In the genomic region with DNA sequence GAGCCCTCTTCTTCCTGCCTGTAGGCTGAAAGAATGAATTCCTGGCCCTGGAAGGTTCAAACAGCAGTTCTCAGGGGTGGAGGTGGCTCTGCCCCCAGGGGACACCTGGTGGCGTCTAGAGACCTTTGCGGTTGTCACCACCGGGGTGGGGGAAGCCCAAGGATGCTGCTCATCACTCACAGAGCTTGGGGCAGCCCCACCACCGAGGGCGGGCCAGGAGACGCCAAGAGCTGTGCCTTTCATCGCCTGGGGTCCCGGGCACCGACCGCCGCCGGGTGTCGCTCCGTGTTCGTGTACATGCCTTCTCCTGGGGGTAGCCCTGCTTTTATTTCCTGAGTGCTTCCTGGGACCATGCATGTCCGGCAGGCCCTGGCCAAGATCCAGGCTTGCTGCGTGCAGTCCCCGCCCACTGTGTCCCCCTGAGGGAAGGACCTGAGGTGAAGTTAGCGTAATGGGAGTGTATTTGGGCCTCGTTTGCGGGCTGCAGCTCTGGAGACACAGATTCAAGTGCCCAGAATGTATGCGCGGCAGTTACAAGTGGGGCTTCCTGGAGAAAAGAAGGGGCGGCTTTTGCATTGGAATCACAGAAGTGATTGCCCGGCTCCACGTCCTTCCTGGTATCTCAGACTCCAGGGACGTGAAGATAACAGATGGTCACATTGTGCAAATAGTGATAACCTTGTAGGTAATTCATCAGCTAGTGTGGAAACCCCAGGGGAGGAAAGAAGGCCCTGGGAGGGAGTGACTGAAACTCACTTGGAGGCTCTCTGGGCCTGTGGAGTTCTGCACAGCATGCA, we compare ENCODE assay signal across 1 cellular context.
TF ChIP-seq lines count a peak whose summit lies in the region.

No MANE protein-coding gene starts in this region.

TF ChIP-seq in HepG2, 621 proteins besides CTCF, POLR2A, EP300 and RAD21 (continued from another document and continues in another):
- TF ChIP-seq ZNF337 (CRISPR knock-in tag; IDR thresholded peaks at IDR 0.05; ENCODE audit: borderline replicate concordance, low read depth) (no peak), RFX1 (IDR thresholded peaks at IDR 0.05) (no peak), EHMT2 (IDR thresholded peaks at IDR 0.05; ENCODE audit: borderline replicate concordance, low read depth, low read length) (no peak), RCOR2 (CRISPR knock-in tag; IDR thresholded peaks at IDR 0.05) (no peak), ZFX (CRISPR knock-in tag; IDR thresholded peaks at IDR 0.05; ENCODE audit: low read depth) (peak; percentile 79), ZNF550 (CRISPR knock-in tag; IDR thresholded peaks at IDR 0.05; ENCODE audit: borderline replicate concordance) (no peak), HDAC2 (CRISPR knock-in tag; IDR thresholded peaks at IDR 0.05) (peak; percentile 71; the same call in 1 of the 2 replicates), SNAPC2 (CRISPR knock-in tag; IDR thresholded peaks at IDR 0.05) (no peak), BHLHE40 (IDR thresholded peaks at IDR 0.05; ENCODE audit: low read length) (no peak), HOXD1 (CRISPR knock-in tag; IDR thresholded peaks at IDR 0.05) (peak; percentile 19; the same call in 1 of the 2 replicates), ZNF816 (CRISPR knock-in tag; IDR thresholded peaks at IDR 0.05; ENCODE audit: borderline replicate concordance) (no peak), SIX4 (CRISPR knock-in tag; IDR thresholded peaks at IDR 0.05) (no peak), ZNF124 (CRISPR knock-in tag; IDR thresholded peaks at IDR 0.05) (no peak), MTA1 (CRISPR knock-in tag; IDR thresholded peaks at IDR 0.05; ENCODE audit: borderline replicate concordance) (peak; percentile 72), ZSCAN25 (CRISPR knock-in tag; IDR thresholded peaks at IDR 0.05) (no peak), KDM5B (CRISPR knock-in tag; IDR thresholded peaks at IDR 0.05; ENCODE audit: borderline replicate concordance) (peak; percentile 26; the same call in 1 of the 2 replicates), TMF1 (CRISPR knock-in tag; IDR thresholded peaks at IDR 0.05; ENCODE audit: low read depth) (no peak), SNAI1 (CRISPR knock-in tag; IDR thresholded peaks at IDR 0.05; ENCODE audit: borderline replicate concordance) (no peak)
- TF ChIP-seq, protein P1, sequence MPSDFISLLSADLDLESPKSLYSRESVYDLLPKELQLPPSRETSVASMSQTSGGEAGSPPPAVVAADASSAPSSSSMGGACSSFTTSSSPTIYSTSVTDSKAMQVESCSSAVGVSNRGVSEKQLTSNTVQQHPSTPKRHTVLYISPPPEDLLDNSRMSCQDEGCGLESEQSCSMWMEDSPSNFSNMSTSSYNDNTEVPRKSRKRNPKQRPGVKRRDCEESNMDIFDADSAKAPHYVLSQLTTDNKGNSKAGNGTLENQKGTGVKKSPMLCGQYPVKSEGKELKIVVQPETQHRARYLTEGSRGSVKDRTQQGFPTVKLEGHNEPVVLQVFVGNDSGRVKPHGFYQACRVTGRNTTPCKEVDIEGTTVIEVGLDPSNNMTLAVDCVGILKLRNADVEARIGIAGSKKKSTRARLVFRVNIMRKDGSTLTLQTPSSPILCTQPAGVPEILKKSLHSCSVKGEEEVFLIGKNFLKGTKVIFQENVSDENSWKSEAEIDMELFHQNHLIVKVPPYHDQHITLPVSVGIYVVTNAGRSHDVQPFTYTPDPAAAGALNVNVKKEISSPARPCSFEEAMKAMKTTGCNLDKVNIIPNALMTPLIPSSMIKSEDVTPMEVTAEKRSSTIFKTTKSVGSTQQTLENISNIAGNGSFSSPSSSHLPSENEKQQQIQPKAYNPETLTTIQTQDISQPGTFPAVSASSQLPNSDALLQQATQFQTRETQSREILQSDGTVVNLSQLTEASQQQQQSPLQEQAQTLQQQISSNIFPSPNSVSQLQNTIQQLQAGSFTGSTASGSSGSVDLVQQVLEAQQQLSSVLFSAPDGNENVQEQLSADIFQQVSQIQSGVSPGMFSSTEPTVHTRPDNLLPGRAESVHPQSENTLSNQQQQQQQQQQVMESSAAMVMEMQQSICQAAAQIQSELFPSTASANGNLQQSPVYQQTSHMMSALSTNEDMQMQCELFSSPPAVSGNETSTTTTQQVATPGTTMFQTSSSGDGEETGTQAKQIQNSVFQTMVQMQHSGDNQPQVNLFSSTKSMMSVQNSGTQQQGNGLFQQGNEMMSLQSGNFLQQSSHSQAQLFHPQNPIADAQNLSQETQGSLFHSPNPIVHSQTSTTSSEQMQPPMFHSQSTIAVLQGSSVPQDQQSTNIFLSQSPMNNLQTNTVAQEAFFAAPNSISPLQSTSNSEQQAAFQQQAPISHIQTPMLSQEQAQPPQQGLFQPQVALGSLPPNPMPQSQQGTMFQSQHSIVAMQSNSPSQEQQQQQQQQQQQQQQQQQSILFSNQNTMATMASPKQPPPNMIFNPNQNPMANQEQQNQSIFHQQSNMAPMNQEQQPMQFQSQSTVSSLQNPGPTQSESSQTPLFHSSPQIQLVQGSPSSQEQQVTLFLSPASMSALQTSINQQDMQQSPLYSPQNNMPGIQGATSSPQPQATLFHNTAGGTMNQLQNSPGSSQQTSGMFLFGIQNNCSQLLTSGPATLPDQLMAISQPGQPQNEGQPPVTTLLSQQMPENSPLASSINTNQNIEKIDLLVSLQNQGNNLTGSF (CRISPR knock-in tag; IDR thresholded peaks at IDR 0.05) = no peak
- TF ChIP-seq, protein P2, sequence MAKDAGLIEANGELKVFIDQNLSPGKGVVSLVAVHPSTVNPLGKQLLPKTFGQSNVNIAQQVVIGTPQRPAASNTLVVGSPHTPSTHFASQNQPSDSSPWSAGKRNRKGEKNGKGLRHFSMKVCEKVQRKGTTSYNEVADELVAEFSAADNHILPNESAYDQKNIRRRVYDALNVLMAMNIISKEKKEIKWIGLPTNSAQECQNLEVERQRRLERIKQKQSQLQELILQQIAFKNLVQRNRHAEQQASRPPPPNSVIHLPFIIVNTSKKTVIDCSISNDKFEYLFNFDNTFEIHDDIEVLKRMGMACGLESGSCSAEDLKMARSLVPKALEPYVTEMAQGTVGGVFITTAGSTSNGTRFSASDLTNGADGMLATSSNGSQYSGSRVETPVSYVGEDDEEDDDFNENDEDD (CRISPR knock-in tag; IDR thresholded peaks at IDR 0.05; ENCODE audit: borderline replicate concordance) = no peak; the same call in 1 of the 2 replicates
- TF ChIP-seq, protein P3, sequence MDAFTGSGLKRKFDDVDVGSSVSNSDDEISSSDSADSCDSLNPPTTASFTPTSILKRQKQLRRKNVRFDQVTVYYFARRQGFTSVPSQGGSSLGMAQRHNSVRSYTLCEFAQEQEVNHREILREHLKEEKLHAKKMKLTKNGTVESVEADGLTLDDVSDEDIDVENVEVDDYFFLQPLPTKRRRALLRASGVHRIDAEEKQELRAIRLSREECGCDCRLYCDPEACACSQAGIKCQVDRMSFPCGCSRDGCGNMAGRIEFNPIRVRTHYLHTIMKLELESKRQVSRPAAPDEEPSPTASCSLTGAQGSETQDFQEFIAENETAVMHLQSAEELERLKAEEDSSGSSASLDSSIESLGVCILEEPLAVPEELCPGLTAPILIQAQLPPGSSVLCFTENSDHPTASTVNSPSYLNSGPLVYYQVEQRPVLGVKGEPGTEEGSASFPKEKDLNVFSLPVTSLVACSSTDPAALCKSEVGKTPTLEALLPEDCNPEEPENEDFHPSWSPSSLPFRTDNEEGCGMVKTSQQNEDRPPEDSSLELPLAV (CRISPR knock-in tag; conservative IDR thresholded peaks at IDR 0.05; ENCODE audit: low read depth) = no peak
- TF ChIP-seq, protein P4, sequence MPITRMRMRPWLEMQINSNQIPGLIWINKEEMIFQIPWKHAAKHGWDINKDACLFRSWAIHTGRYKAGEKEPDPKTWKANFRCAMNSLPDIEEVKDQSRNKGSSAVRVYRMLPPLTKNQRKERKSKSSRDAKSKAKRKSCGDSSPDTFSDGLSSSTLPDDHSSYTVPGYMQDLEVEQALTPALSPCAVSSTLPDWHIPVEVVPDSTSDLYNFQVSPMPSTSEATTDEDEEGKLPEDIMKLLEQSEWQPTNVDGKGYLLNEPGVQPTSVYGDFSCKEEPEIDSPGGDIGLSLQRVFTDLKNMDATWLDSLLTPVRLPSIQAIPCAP (CRISPR knock-in tag; IDR thresholded peaks at IDR 0.05; ENCODE audit: low read depth) = no peak
- TF ChIP-seq, protein P5, sequence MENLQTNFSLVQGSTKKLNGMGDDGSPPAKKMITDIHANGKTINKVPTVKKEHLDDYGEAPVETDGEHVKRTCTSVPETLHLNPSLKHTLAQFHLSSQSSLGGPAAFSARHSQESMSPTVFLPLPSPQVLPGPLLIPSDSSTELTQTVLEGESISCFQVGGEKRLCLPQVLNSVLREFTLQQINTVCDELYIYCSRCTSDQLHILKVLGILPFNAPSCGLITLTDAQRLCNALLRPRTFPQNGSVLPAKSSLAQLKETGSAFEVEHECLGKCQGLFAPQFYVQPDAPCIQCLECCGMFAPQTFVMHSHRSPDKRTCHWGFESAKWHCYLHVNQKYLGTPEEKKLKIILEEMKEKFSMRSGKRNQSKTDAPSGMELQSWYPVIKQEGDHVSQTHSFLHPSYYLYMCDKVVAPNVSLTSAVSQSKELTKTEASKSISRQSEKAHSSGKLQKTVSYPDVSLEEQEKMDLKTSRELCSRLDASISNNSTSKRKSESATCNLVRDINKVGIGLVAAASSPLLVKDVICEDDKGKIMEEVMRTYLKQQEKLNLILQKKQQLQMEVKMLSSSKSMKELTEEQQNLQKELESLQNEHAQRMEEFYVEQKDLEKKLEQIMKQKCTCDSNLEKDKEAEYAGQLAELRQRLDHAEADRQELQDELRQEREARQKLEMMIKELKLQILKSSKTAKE (CRISPR knock-in tag; IDR thresholded peaks at IDR 0.05; ENCODE audit: borderline replicate concordance) = peak; percentile 55; the same call in 1 of the 2 replicates
- TF ChIP-seq, protein P6, sequence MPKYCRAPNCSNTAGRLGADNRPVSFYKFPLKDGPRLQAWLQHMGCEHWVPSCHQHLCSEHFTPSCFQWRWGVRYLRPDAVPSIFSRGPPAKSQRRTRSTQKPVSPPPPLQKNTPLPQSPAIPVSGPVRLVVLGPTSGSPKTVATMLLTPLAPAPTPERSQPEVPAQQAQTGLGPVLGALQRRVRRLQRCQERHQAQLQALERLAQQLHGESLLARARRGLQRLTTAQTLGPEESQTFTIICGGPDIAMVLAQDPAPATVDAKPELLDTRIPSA (CRISPR knock-in tag; IDR thresholded peaks at IDR 0.05; ENCODE audit: borderline replicate concordance) = no peak
- TF ChIP-seq, protein P7, sequence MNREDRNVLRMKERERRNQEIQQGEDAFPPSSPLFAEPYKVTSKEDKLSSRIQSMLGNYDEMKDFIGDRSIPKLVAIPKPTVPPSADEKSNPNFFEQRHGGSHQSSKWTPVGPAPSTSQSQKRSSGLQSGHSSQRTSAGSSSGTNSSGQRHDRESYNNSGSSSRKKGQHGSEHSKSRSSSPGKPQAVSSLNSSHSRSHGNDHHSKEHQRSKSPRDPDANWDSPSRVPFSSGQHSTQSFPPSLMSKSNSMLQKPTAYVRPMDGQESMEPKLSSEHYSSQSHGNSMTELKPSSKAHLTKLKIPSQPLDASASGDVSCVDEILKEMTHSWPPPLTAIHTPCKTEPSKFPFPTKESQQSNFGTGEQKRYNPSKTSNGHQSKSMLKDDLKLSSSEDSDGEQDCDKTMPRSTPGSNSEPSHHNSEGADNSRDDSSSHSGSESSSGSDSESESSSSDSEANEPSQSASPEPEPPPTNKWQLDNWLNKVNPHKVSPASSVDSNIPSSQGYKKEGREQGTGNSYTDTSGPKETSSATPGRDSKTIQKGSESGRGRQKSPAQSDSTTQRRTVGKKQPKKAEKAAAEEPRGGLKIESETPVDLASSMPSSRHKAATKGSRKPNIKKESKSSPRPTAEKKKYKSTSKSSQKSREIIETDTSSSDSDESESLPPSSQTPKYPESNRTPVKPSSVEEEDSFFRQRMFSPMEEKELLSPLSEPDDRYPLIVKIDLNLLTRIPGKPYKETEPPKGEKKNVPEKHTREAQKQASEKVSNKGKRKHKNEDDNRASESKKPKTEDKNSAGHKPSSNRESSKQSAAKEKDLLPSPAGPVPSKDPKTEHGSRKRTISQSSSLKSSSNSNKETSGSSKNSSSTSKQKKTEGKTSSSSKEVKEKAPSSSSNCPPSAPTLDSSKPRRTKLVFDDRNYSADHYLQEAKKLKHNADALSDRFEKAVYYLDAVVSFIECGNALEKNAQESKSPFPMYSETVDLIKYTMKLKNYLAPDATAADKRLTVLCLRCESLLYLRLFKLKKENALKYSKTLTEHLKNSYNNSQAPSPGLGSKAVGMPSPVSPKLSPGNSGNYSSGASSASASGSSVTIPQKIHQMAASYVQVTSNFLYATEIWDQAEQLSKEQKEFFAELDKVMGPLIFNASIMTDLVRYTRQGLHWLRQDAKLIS (CRISPR knock-in tag; IDR thresholded peaks at IDR 0.05) = no peak
- TF ChIP-seq, protein P8, sequence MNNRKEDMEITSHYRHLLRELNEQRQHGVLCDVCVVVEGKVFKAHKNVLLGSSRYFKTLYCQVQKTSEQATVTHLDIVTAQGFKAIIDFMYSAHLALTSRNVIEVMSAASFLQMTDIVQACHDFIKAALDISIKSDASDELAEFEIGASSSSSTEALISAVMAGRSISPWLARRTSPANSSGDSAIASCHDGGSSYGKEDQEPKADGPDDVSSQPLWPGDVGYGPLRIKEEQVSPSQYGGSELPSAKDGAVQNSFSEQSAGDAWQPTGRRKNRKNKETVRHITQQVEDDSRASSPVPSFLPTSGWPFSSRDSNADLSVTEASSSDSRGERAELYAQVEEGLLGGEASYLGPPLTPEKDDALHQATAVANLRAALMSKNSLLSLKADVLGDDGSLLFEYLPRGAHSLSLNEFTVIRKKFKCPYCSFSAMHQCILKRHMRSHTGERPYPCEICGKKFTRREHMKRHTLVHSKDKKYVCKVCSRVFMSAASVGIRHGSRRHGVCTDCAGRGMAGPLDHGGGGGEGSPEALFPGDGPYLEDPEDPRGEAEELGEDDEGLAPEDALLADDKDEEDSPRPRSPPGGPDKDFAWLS (CRISPR knock-in tag; IDR thresholded peaks at IDR 0.05; ENCODE audit: borderline replicate concordance) = no peak
- TF ChIP-seq, protein P9, sequence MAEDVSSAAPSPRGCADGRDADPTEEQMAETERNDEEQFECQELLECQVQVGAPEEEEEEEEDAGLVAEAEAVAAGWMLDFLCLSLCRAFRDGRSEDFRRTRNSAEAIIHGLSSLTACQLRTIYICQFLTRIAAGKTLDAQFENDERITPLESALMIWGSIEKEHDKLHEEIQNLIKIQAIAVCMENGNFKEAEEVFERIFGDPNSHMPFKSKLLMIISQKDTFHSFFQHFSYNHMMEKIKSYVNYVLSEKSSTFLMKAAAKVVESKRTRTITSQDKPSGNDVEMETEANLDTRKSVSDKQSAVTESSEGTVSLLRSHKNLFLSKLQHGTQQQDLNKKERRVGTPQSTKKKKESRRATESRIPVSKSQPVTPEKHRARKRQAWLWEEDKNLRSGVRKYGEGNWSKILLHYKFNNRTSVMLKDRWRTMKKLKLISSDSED (CRISPR knock-in tag; IDR thresholded peaks at IDR 0.05) = no peak
